ENCODE assay signal across 1 cellular context in the genomic region with DNA sequence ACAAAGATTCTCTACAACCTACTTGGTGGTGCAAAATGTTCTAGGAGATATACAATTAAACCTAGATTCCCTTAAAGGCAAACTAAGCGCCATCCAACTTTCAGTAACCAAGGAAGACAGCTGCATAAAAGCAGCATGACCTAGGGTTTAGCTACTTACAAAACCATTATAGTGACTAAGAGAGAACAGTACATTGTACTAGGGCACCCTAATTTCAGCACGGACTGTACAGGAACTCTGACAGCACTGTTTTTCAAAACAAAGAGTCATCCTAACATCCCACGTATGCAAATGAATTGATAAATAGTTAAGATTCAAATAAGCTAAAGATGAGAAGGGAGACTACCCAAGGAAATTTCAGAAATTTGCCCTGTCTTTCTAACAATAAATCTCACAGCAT.
TF ChIP-seq lines count a peak whose summit lies in the region.

No MANE protein-coding gene starts in this region.

TF ChIP-seq in WTC11, 78 proteins besides CTCF, POLR2A, EP300 and RAD21 (continued from another document):
- TF ChIP-seq, protein P1, sequence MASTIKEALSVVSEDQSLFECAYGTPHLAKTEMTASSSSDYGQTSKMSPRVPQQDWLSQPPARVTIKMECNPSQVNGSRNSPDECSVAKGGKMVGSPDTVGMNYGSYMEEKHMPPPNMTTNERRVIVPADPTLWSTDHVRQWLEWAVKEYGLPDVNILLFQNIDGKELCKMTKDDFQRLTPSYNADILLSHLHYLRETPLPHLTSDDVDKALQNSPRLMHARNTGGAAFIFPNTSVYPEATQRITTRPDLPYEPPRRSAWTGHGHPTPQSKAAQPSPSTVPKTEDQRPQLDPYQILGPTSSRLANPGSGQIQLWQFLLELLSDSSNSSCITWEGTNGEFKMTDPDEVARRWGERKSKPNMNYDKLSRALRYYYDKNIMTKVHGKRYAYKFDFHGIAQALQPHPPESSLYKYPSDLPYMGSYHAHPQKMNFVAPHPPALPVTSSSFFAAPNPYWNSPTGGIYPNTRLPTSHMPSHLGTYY (CRISPR knock-in tag; IDR thresholded peaks at IDR 0.05) = no peak
- TF ChIP-seq GRHL2 (CRISPR knock-in tag; IDR thresholded peaks at IDR 0.05; ENCODE audit: insufficient replicate concordance, severe bottlenecking) (no peak), ZNF263 (CRISPR knock-in tag; IDR thresholded peaks at IDR 0.05; ENCODE audit: low read depth) (no peak), CREM (CRISPR knock-in tag; IDR thresholded peaks at IDR 0.05) (no peak)
- TF ChIP-seq, protein P2, sequence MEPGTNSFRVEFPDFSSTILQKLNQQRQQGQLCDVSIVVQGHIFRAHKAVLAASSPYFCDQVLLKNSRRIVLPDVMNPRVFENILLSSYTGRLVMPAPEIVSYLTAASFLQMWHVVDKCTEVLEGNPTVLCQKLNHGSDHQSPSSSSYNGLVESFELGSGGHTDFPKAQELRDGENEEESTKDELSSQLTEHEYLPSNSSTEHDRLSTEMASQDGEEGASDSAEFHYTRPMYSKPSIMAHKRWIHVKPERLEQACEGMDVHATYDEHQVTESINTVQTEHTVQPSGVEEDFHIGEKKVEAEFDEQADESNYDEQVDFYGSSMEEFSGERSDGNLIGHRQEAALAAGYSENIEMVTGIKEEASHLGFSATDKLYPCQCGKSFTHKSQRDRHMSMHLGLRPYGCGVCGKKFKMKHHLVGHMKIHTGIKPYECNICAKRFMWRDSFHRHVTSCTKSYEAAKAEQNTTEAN (CRISPR knock-in tag; IDR thresholded peaks at IDR 0.05) = no peak
